31 cellular contexts compared by ENCODE assay signal in the genomic region with DNA sequence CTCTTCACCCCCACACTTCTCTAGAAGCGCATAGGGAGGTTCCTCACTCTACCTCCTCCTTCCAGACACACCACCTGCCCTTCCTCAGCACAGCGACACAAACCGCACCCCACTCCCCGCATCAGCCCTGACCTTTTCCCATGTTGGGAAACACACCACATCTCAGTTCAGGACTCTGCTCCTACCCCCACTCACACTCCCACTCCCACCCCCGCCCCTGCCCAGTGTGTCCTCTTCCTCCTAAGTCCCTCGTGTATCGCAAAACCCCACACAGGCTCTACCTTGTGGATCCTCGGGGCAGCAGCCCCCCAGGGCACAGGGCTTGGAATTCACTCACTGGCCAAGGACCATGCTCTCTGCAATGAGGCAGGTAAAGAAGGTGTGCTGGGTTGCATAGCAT. TPM values are rescaled to one million over a fixed set of nuclear protein-coding genes. Genes with fewer than 3 reads are reported as not detected.
"Had no signal": no experiment of that assay in that cellular context is flagged by ENCODE, and none has a peak within 500 bp of the region (broad histone marks: within the 10 kb centered on the region; RNA-seq: fewer than 3 reads in every experiment).

No MANE protein-coding gene starts in this region.

- H3K27ac ChIP-seq: ascending aorta, body of pancreas, SK-N-MC, VCaP had no signal

- H3K4me3 ChIP-seq: ascending aorta, body of pancreas, SK-N-MC had no signal

- H3K9me3 ChIP-seq: ascending aorta, body of pancreas had no signal

- H3K4me1 ChIP-seq: ascending aorta, body of pancreas had no signal

- H3K27me3 ChIP-seq: ascending aorta, body of pancreas had no signal

- ATAC-seq: activated naive CD4-positive, alpha-beta T cell treated with anti-CD3 and anti-CD28 coated beads, Interleukin-2, amount 50 U/mL, for 72 hours; activated naive CD8-positive, alpha-beta T cell treated with anti-CD3 and anti-CD28 coated beads, Interleukin-2, amount 50 U/mL, for 24 hours; activated T-cell treated with anti-CD3 and anti-CD28 coated beads, Interleukin-2, amount 50 U/mL, for 4 hours; body of pancreas; T-cell had no signal

- DNase-seq: activated CD4-positive, alpha-beta memory T cell treated with anti-CD3 and anti-CD28 coated beads for 36 hours; activated CD4-positive, alpha-beta T cell treated with anti-CD3 and anti-CD28 coated beads, Interleukin-2, amount 10 ng/mL, durations not matched to agents 7 days and 5 days; activated CD4-positive, CD25-positive, alpha-beta regulatory T cell; activated effector memory CD4-positive, alpha-beta T cell treated with anti-CD3 and anti-CD28 coated beads, Interleukin-2, amount 50 U/mL, for 16 hours; activated naive CD4-positive, alpha-beta T cell treated with Interleukin-2 at 50 U/mL for 16 hours; activated naive CD8-positive, alpha-beta T cell treated with anti-CD3 and anti-CD28 coated beads, Interleukin-2, amount 50 U/mL, for 24 hours; activated T-cell treated with anti-CD3 and anti-CD28 coated beads, Interleukin-2, amount 50 U/mL, for 4 hours; amniotic stem cell; body of pancreas; KG1; NCI-H1092; NCI-H1417; NCI-H1930; NCI-H2171 treated with DMSO at 0.1 percent for 48 hours; NCI-H226; NCI-H526; NCI-H82; SIG-M5 had no signal

- H3K36me3 ChIP-seq: ascending aorta had no signal

RNA-seq across cellular contexts. Expression of gene AOC1, which starts 4.2 kb away (rescaled TPM):
- total RNA-seq: activated CD4-positive, alpha-beta memory T cell treated with anti-CD3 and anti-CD28 coated beads for 36 hours; activated CD4-positive, alpha-beta T cell treated with anti-CD3 and anti-CD28 coated beads, Interleukin-2, amount 10 ng/mL, durations not matched to agents 7 days and 5 days; activated CD8-positive, alpha-beta memory T cell treated with anti-CD3 and anti-CD28 coated beads for 36 hours; activated naive CD4-positive, alpha-beta T cell treated with anti-CD3 and anti-CD28 coated beads, Interleukin-2, amount 50 U/mL, for 72 hours; LHCN-M2; NCI-H460; OCI-LY7; RPMI7951; T-helper 2 cell treated with Interferon-gamma antibody and Interleukin-4, amounts not matched to agents 100 ng/mL and 5 ng/mL, for 36 hours had no signal

RNA-seq across cellular contexts. Expression of gene TMEM176A, which starts 47.5 kb away (rescaled TPM):
- total RNA-seq: activated CD4-positive, alpha-beta memory T cell treated with anti-CD3 and anti-CD28 coated beads for 36 hours; activated CD4-positive, alpha-beta T cell treated with anti-CD3 and anti-CD28 coated beads, Interleukin-2, amount 10 ng/mL, durations not matched to agents 7 days and 5 days; activated CD8-positive, alpha-beta memory T cell treated with anti-CD3 and anti-CD28 coated beads for 36 hours; activated naive CD4-positive, alpha-beta T cell treated with anti-CD3 and anti-CD28 coated beads, Interleukin-2, amount 50 U/mL, for 72 hours; LHCN-M2; OCI-LY7; RPMI7951; T-helper 2 cell treated with Interferon-gamma antibody and Interleukin-4, amounts not matched to agents 100 ng/mL and 5 ng/mL, for 36 hours had no signal

RNA-seq across cellular contexts. Expression of gene TMEM176B, which starts 47.9 kb away (rescaled TPM):
- total RNA-seq: activated CD4-positive, alpha-beta memory T cell treated with anti-CD3 and anti-CD28 coated beads for 36 hours; activated CD4-positive, alpha-beta T cell treated with anti-CD3 and anti-CD28 coated beads, Interleukin-2, amount 10 ng/mL, durations not matched to agents 7 days and 5 days; activated CD8-positive, alpha-beta memory T cell treated with anti-CD3 and anti-CD28 coated beads for 36 hours; activated naive CD4-positive, alpha-beta T cell treated with anti-CD3 and anti-CD28 coated beads, Interleukin-2, amount 50 U/mL, for 72 hours; bronchial epithelial cell; LHCN-M2; M059J; NCI-H460; RPMI7951; T-helper 2 cell treated with Interferon-gamma antibody and Interleukin-4, amounts not matched to agents 100 ng/mL and 5 ng/mL, for 36 hours had no signal
